In genomic region chr12:56077966-56078365, GRCh38 we compare ENCODE assay signal across 6 cellular contexts. TPM values are rescaled to one million over a fixed set of nuclear protein-coding genes. Genes with fewer than 3 reads are reported as not detected.
DNase-seq lines count a peak whose midpoint lies in the region; ATAC-seq and TF ChIP-seq lines count a peak whose summit lies in the region.
"Not testable (repeated sequence)": the region's sequence is repeated elsewhere in the genome, so short reads cannot be mapped to it uniquely, and the experiment has no call there.

No MANE protein-coding gene starts in this region.

- peaks cover 0 to 22% (median 18%) of the 10 kb centered on the region in 4 donors for H3K4me1 ChIP-seq in sigmoid colon

- in situ Hi-C loops in Caki2 (cut with HindIII; ENCODE audit: low pct_unique_long_range_greater_than_20kb, low sequenced_read_pairs) = not testable (repeated sequence)

- H3K36me3 Mint-ChIP-seq in activated T-helper 1 cell treated with anti-CD3 and anti-CD28 coated beads, Interleukin-12 subunit alpha, Interleukin-12 subunit beta, Interleukin-2, Interleukin-4 antibody, amounts not matched to agents 30 ng/mL and 10 ng/mL and 1 ng/mL, durations not matched to agents 14 hours and 24 hours and 36 hours (ENCODE audit: low read depth); naive B cell: not testable (repeated sequence)

- TF ChIP-seq EP300 in sigmoid colon (IDR thresholded peaks at IDR 0.05) = not testable (repeated sequence)

- peak overlapping the region; percentile 99 for H3K27ac ChIP-seq in 22Rv1
- peak overlapping the region in 36 of 59 donors; percentile 6 to 99 (median 96) for H3K27ac ChIP-seq in dorsolateral prefrontal cortex
- H3K27ac ChIP-seq in sigmoid colon = not testable (repeated sequence)

- TF ChIP-seq CTCF in 22Rv1 (IDR thresholded peaks at IDR 0.05); dorsolateral prefrontal cortex (IDR thresholded peaks at IDR 0.05 in 54 of 56, conservative IDR thresholded peaks at IDR 0.05 in 2 of 56; ENCODE audit: low read depth in 1 of 56, partially characterized antibody in 56 of 56); sigmoid colon (IDR thresholded peaks at IDR 0.05): not testable (repeated sequence)

- DNase-seq in Caki2 (ENCODE audit: low read depth) (peak; percentile 49), sigmoid colon (peak; percentile 0)
- not testable (repeated sequence) for DNase-seq in activated T-helper 1 cell treated with anti-CD3 and anti-CD28 coated beads, Interleukin-12 subunit alpha, Interleukin-12 subunit beta, Interleukin-2, Interleukin-4 antibody, amounts not matched to agents 30 ng/mL and 10 ng/mL and 1 ng/mL, durations not matched to agents 14 hours and 24 hours and 36 hours (ENCODE audit: low spot score); dorsolateral prefrontal cortex; naive B cell

- 89 to 93% methylated on average over 9 of the region's 9 CpGs for WGBS in sigmoid colon, 2 donors

- H3K36me3 ChIP-seq in sigmoid colon = not testable (repeated sequence)

- peaks cover 27% of the 10 kb centered on the region for H3K27me3 Mint-ChIP-seq in activated T-helper 1 cell treated with anti-CD3 and anti-CD28 coated beads, Interleukin-12 subunit alpha, Interleukin-12 subunit beta, Interleukin-2, Interleukin-4 antibody, amounts not matched to agents 30 ng/mL and 10 ng/mL and 1 ng/mL, durations not matched to agents 14 hours and 24 hours and 36 hours (ENCODE audit: insufficient read depth)
- peaks cover 20 to 36% (median 23%) of the 10 kb centered on the region in 3 donors for H3K27me3 Mint-ChIP-seq in naive B cell

- H3K9me3 ChIP-seq in sigmoid colon = not testable (repeated sequence)

- H3K27ac Mint-ChIP-seq in activated T-helper 1 cell treated with anti-CD3 and anti-CD28 coated beads, Interleukin-12 subunit alpha, Interleukin-12 subunit beta, Interleukin-2, Interleukin-4 antibody, amounts not matched to agents 30 ng/mL and 10 ng/mL and 1 ng/mL, durations not matched to agents 14 hours and 24 hours and 36 hours; naive B cell: not testable (repeated sequence)

- not testable (repeated sequence) for TF ChIP-seq POLR2A in sigmoid colon (IDR thresholded peaks at IDR 0.05)

- not testable (repeated sequence) for H3K9me3 Mint-ChIP-seq in activated T-helper 1 cell treated with anti-CD3 and anti-CD28 coated beads, Interleukin-12 subunit alpha, Interleukin-12 subunit beta, Interleukin-2, Interleukin-4 antibody, amounts not matched to agents 30 ng/mL and 10 ng/mL and 1 ng/mL, durations not matched to agents 14 hours and 24 hours and 36 hours; naive B cell

- peaks cover 0 to 26% (median 0%) of the 10 kb centered on the region in 45 donors for H3K27me3 ChIP-seq in dorsolateral prefrontal cortex
- peaks cover 0 to 14% (median 3%) of the 10 kb centered on the region in 3 donors for H3K27me3 ChIP-seq in sigmoid colon

- H3K4me3 ChIP-seq in dorsolateral prefrontal cortex, sigmoid colon: not testable (repeated sequence)

- intact Hi-C loops in activated T-helper 1 cell treated with anti-CD3 and anti-CD28 coated beads, Interleukin-12 subunit alpha, Interleukin-12 subunit beta, Interleukin-2, Interleukin-4 antibody, amounts not matched to agents 30 ng/mL and 10 ng/mL and 1 ng/mL, durations not matched to agents 14 hours and 24 hours and 36 hours (cut with micrococcal nuclease); sigmoid colon (cut with DNase I): not testable (repeated sequence)
- intact Hi-C loops in dorsolateral prefrontal cortex (cut with DNase I) = loop anchor here in 1 of 2 donors (2.0 kb wide), 1 partner anchor 31 kb away; no protein-coding TSS in a partner anchor

- not testable (repeated sequence) for ATAC-seq in naive B cell (ENCODE audit: low read depth in 2 of 2)

- H3K4me1 Mint-ChIP-seq in activated T-helper 1 cell treated with anti-CD3 and anti-CD28 coated beads, Interleukin-12 subunit alpha, Interleukin-12 subunit beta, Interleukin-2, Interleukin-4 antibody, amounts not matched to agents 30 ng/mL and 10 ng/mL and 1 ng/mL, durations not matched to agents 14 hours and 24 hours and 36 hours (ENCODE audit: low read depth) = peaks cover 13% of the 10 kb centered on the region
- not testable (repeated sequence) for H3K4me1 Mint-ChIP-seq in naive B cell

- H3K4me3 Mint-ChIP-seq in activated T-helper 1 cell treated with anti-CD3 and anti-CD28 coated beads, Interleukin-12 subunit alpha, Interleukin-12 subunit beta, Interleukin-2, Interleukin-4 antibody, amounts not matched to agents 30 ng/mL and 10 ng/mL and 1 ng/mL, durations not matched to agents 14 hours and 24 hours and 36 hours = peak overlapping the region; percentile 45
- H3K4me3 Mint-ChIP-seq in naive B cell = peak overlapping the region in 5 of 8 donors; percentile 62 to 89 (median 85)

RNA-seq across cellular contexts. Expression of gene ERBB3, which starts 2.0 kb away (rescaled TPM):
- 0.75 and 1.8 TPM in 2 replicates for total RNA-seq in Caki2 (2014; rRNA removed; shearing (Covaris generic); ENCODE audit: low replicate concordance)
- total RNA-seq in activated T-helper 1 cell treated with anti-CD3 and anti-CD28 coated beads, Interleukin-12 subunit alpha, Interleukin-12 subunit beta, Interleukin-2, Interleukin-4 antibody, amounts not matched to agents 30 ng/mL and 10 ng/mL and 1 ng/mL, durations not matched to agents 14 hours and 24 hours and 36 hours = 0.51 and 0.65 TPM in 2 replicates
- total RNA-seq in dorsolateral prefrontal cortex = 100 to 1,000 TPM in 44 of 120 experiments, 10 to 100 TPM in 76; 13.8 to 301 (median 84.0) TPM
- not detected for polyA plus RNA-seq in naive B cell (ENCODE audit: low read depth in 6 of 6)
- 10 to 100 TPM; 10.2 to 21.4 (median 19.0) TPM for total RNA-seq in sigmoid colon
- polyA plus RNA-seq in sigmoid colon = 10 to 100 TPM; 31.8 to 69.8 (median 37.0) TPM

RNA-seq across cellular contexts. Expression of gene PA2G4, which starts 26.4 kb away (rescaled TPM):
- 415 and 417 TPM in 2 replicates for total RNA-seq in Caki2 (2014; rRNA removed; shearing (Covaris generic); ENCODE audit: low replicate concordance)
- 404 and 419 TPM in 2 replicates for total RNA-seq in activated T-helper 1 cell treated with anti-CD3 and anti-CD28 coated beads, Interleukin-12 subunit alpha, Interleukin-12 subunit beta, Interleukin-2, Interleukin-4 antibody, amounts not matched to agents 30 ng/mL and 10 ng/mL and 1 ng/mL, durations not matched to agents 14 hours and 24 hours and 36 hours
- total RNA-seq in dorsolateral prefrontal cortex (10 to 100 TPM; 40.1 to 80.6 (median 58.7) TPM), sigmoid colon (100 to 1,000 TPM in 3 of 4 donors, 10 to 100 TPM in 1; 52.9 to 157 (median 110) TPM)
- polyA plus RNA-seq in naive B cell (ENCODE audit: low read depth in 6 of 6) (100 to 1,000 TPM; 124 to 141 (median 132) TPM), sigmoid colon (100 to 1,000 TPM in 1 of 3 donors, 10 to 100 TPM in 2; 68.4 to 136 (median 73.9) TPM)

RNA-seq across cellular contexts. Expression of gene RPS26, which starts 36.2 kb away (rescaled TPM):
- 1,254 and 1,317 TPM in 2 replicates for total RNA-seq in Caki2 (2014; rRNA removed; shearing (Covaris generic); ENCODE audit: low replicate concordance)
- 35.4 and 38.2 TPM in 2 replicates for total RNA-seq in activated T-helper 1 cell treated with anti-CD3 and anti-CD28 coated beads, Interleukin-12 subunit alpha, Interleukin-12 subunit beta, Interleukin-2, Interleukin-4 antibody, amounts not matched to agents 30 ng/mL and 10 ng/mL and 1 ng/mL, durations not matched to agents 14 hours and 24 hours and 36 hours
- 10 to 100 TPM in 110 of 120 experiments, 1 to 10 TPM in 10; 6.6 to 65.3 (median 18.5) TPM for total RNA-seq in dorsolateral prefrontal cortex
- 100 to 1,000 TPM; 199 to 764 (median 532) TPM for polyA plus RNA-seq in naive B cell (ENCODE audit: low read depth in 6 of 6)
- total RNA-seq in sigmoid colon = 1,000 to 10,000 TPM in 2 of 4 donors, 100 to 1,000 TPM in 2; 130 to 3,746 (median 1,580) TPM
- polyA plus RNA-seq in sigmoid colon = 1,000 to 10,000 TPM; 1,901 to 2,147 (median 2,067) TPM

RNA-seq across cellular contexts. Expression of gene RPL41, which starts 38.5 kb away (rescaled TPM):
- 3,851 and 5,660 TPM in 2 replicates for total RNA-seq in Caki2 (2014; rRNA removed; shearing (Covaris generic); ENCODE audit: low replicate concordance)
- total RNA-seq in activated T-helper 1 cell treated with anti-CD3 and anti-CD28 coated beads, Interleukin-12 subunit alpha, Interleukin-12 subunit beta, Interleukin-2, Interleukin-4 antibody, amounts not matched to agents 30 ng/mL and 10 ng/mL and 1 ng/mL, durations not matched to agents 14 hours and 24 hours and 36 hours = 3,669 and 3,676 TPM in 2 replicates
- total RNA-seq in dorsolateral prefrontal cortex (1,000 to 10,000 TPM in 91 of 120 experiments, 100 to 1,000 TPM in 29; 743 to 1,715 (median 1,080) TPM), sigmoid colon (1,000 to 10,000 TPM; 1,926 to 5,407 (median 3,655) TPM)
- polyA plus RNA-seq in naive B cell (ENCODE audit: low read depth in 6 of 6) (1,000 to 10,000 TPM; 5,503 to 9,903 (median 8,851) TPM), sigmoid colon (1,000 to 10,000 TPM; 6,021 to 9,845 (median 6,338) TPM)

RNA-seq across cellular contexts. Expression of gene ZC3H10, which starts 40.1 kb away (rescaled TPM):
- total RNA-seq in Caki2 (2014; rRNA removed; shearing (Covaris generic); ENCODE audit: low replicate concordance) = 4.2 and 8.4 TPM in 2 replicates
- 13.5 and 13.7 TPM in 2 replicates for total RNA-seq in activated T-helper 1 cell treated with anti-CD3 and anti-CD28 coated beads, Interleukin-12 subunit alpha, Interleukin-12 subunit beta, Interleukin-2, Interleukin-4 antibody, amounts not matched to agents 30 ng/mL and 10 ng/mL and 1 ng/mL, durations not matched to agents 14 hours and 24 hours and 36 hours
- total RNA-seq in dorsolateral prefrontal cortex (10 to 100 TPM in 25 of 120 experiments, 1 to 10 TPM in 95; 4.3 to 14.7 (median 8.4) TPM), sigmoid colon (1 to 10 TPM; 3.9 to 6.9 (median 4.8) TPM)
- polyA plus RNA-seq in naive B cell (ENCODE audit: low read depth in 6 of 6) (1 to 10 TPM; 1.0 to 7.8 (median 3.4) TPM), sigmoid colon (1 to 10 TPM; 1.2 to 3.8 (median 1.4) TPM)
